ENCODE assay signal across 19 cellular contexts in the genomic region with DNA sequence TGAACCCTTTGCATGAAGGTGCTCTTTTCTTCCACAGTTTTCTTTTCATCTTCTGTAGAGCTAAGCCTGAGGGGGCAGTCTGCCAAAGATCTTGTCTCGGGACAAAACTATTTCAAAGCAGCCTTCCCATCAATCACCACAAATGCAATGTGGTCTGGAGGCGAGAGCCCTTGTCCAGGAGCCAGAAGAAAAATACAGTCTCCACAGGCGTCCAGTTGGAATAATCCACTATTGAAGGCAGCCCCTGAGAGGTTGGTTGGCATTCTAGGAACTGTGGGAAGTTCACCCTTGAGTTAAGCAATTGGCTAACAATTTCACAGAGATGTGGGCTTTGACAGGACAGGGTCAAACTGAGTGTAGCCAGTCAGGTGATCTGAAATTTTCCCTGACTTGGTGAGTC.
DNase-seq lines count a peak whose midpoint lies in the region; ATAC-seq, FAIRE-seq and TF ChIP-seq lines count a peak whose summit lies in the region.
"Had no signal": no experiment of that assay in that cellular context is flagged by ENCODE, and none has a peak within 500 bp of the region (broad histone marks: within the 10 kb centered on the region; RNA-seq: fewer than 3 reads in every experiment).

No MANE protein-coding gene starts in this region.

- no peaks in the 10 kb centered on the region for H3K9me3 Mint-ChIP-seq in brain
- H3K9me3 Mint-ChIP-seq: activated naive CD8-positive, alpha-beta T cell treated with anti-CD3 and anti-CD28 coated beads, Interleukin-2, amount 50 U/mL, for 24 hours; activated T-cell treated with anti-CD3 and anti-CD28 coated beads, Interleukin-2, amount 50 U/mL, for 24 hours; CD8-positive, alpha-beta memory T cell; immature natural killer cell; naive thymus-derived CD4-positive, alpha-beta T cell had no signal

- H3K18ac ChIP-seq in mesenchymal stem cell (ENCODE audit: low read depth in 1 of 2, low read length in 2 of 2): no peak overlapping the region

- H2BK120ac ChIP-seq in mesenchymal stem cell (ENCODE audit: low read depth, low read length): no peak overlapping the region

- H2BK15ac ChIP-seq in mesenchymal stem cell (ENCODE audit: low read depth, poor library complexity, severe bottlenecking): no peak overlapping the region

- H3K4me1 ChIP-seq in left ventricle myocardium inferior (peaks cover 17% of the 10 kb centered on the region), mesenchymal stem cell (ENCODE audit: control insufficient read depth, insufficient read depth, low read depth, low read length) (no peaks in the 10 kb centered on the region), thyroid gland (peaks cover 0 to 6% of the 10 kb centered on the region in 2 donors), testis (no peaks in the 10 kb centered on the region), HepG2 (ENCODE audit: insufficient read depth, low read length) (no peaks in the 10 kb centered on the region)

- in situ Hi-C loops in HepG2 (cut with HindIII; ENCODE audit: extremely low pct_ligation_motif_present, low pct_unique_long_range_greater_than_20kb): no loop called here

- TF ChIP-seq POLR2A in thyroid gland (IDR thresholded peaks at IDR 0.05) (no peak), testis (IDR thresholded peaks at IDR 0.05) (no peak), HepG2 (IDR thresholded peaks at IDR 0.05; ENCODE audit: insufficient read depth in 1 of 2, low read depth in 2 of 2, low read length in 2 of 2) (no peak)

- BruUV-seq in HepG2 (replicated peaks; lab: Mats Ljungman, UMichigan): no TSS peak

- TF ChIP-seq CTCF in left ventricle myocardium inferior (IDR thresholded peaks at IDR 0.05; ENCODE audit: borderline replicate concordance) (no peak), brain (conservative IDR thresholded peaks at IDR 0.05) (no peak), thyroid gland (IDR thresholded peaks at IDR 0.05) (no peak), testis (IDR thresholded peaks at IDR 0.05) (no peak), HepG2 (CRISPR knock-in tag; IDR thresholded peaks at IDR 0.05) (no peak)

- no peak overlapping the region for H3K27ac ChIP-seq in left ventricle myocardium inferior (replicated peaks)
- H3K27ac ChIP-seq in mesenchymal stem cell (ENCODE audit: low read length, poor library complexity, severe bottlenecking): no peak overlapping the region
- no peak overlapping the region for H3K27ac ChIP-seq in thyroid gland
- H3K27ac ChIP-seq in testis: no peak overlapping the region
- no peak overlapping the region for H3K27ac ChIP-seq in HepG2 (ENCODE audit: extremely low read length, insufficient read depth, low read length)
- H3K27ac ChIP-seq: spleen had no signal

- TF ChIP-seq RAD21 in HepG2 (CRISPR knock-in tag; IDR thresholded peaks at IDR 0.05): no peak

- TF ChIP-seq EP300 in HepG2 (IDR thresholded peaks at IDR 0.05; ENCODE audit: low read depth in 2 of 2, low read length in 2 of 2) (no peak), HepG2 (CRISPR knock-in tag; IDR thresholded peaks at IDR 0.05; ENCODE audit: borderline replicate concordance) (no peak)

- POLR2A ChIA-PET in HepG2 (lab: Yijun Ruan, JAX): no interaction called here

- ATAC-seq in Right ventricle myocardium superior (ENCODE audit: poor library complexity): peak; percentile 20
- no peak for ATAC-seq in HG02973 (IDR thresholded peaks at IDR 0.05; ENCODE audit: unreplicated experiment)
- ATAC-seq in HepG2: no peak
- ATAC-seq: activated CD4-positive, alpha-beta T cell treated with anti-CD3 and anti-CD28 coated beads for 36 hours; activated naive CD8-positive, alpha-beta T cell treated with anti-CD3 and anti-CD28 coated beads, Interleukin-2, amount 50 U/mL, for 24 hours; naive thymus-derived CD4-positive, alpha-beta T cell had no signal

- no peak overlapping the region for H3K4ac ChIP-seq in mesenchymal stem cell (ENCODE audit: low read depth in 1 of 2, low read length in 2 of 2)

- H3K27me3 ChIP-seq in left ventricle myocardium inferior (ENCODE audit: low read depth) (no peaks in the 10 kb centered on the region), mesenchymal stem cell (ENCODE audit: control insufficient read depth in 1 of 2, insufficient read depth in 1 of 2, low read length in 2 of 2) (no peaks in the 10 kb centered on the region), thyroid gland (no peaks in the 10 kb centered on the region), testis (no peaks in the 10 kb centered on the region), HepG2 (ENCODE audit: control insufficient read depth in 1 of 2, insufficient read depth in 2 of 2, low read length in 2 of 2) (no peaks in the 10 kb centered on the region)
- H3K27me3 ChIP-seq: spleen had no signal

- no peaks in the 10 kb centered on the region for H3K27me3 Mint-ChIP-seq in brain
- H3K27me3 Mint-ChIP-seq: activated CD4-positive, alpha-beta T cell treated with anti-CD3 and anti-CD28 coated beads for 36 hours; activated naive CD8-positive, alpha-beta T cell treated with anti-CD3 and anti-CD28 coated beads, Interleukin-2, amount 50 U/mL, for 24 hours; activated T-cell treated with anti-CD3 and anti-CD28 coated beads, Interleukin-2, amount 50 U/mL, for 24 hours; naive thymus-derived CD4-positive, alpha-beta T cell had no signal

- intact Hi-C loops in Right ventricle myocardium superior (cut with DNase I): no loop called here
- intact Hi-C loops in left ventricle myocardium inferior (cut with micrococcal nuclease): no loop called here
- intact Hi-C loops in thyroid gland (cut with DNase I): no loop called here
- intact Hi-C loops in testis (cut with DNase I; ENCODE audit: low total_unique reads): no loop called here
- intact Hi-C loops in HepG2 (cut with micrococcal nuclease; ENCODE audit: unreplicated experiment): no loop called here

- H4K8ac ChIP-seq in mesenchymal stem cell (ENCODE audit: low read length): no peak overlapping the region

- no peaks in the 10 kb centered on the region for H3K9me3 ChIP-seq in left ventricle myocardium inferior (replicated peaks)
- no peaks in the 10 kb centered on the region for H3K9me3 ChIP-seq in mesenchymal stem cell (ENCODE audit: control insufficient read depth, low read length)
- H3K9me3 ChIP-seq in thyroid gland: no peaks in the 10 kb centered on the region
- H3K9me3 ChIP-seq in testis: no peaks in the 10 kb centered on the region
- no peaks in the 10 kb centered on the region for H3K9me3 ChIP-seq in HepG2 (ENCODE audit: low read length)
- H3K9me3 ChIP-seq: spleen had no signal

- no peak overlapping the region for H2BK12ac ChIP-seq in mesenchymal stem cell (ENCODE audit: low read length in 2 of 2)

- peaks cover 64% of the 10 kb centered on the region for H3K36me3 Mint-ChIP-seq in brain

- H2AFZ ChIP-seq in mesenchymal stem cell (ENCODE audit: low read depth, low read length) (no peak overlapping the region), HepG2 (ENCODE audit: low read length) (no peak overlapping the region)

- FAIRE-seq in HepG2 (lab: Jason Lieb, UNC): no peak
- FAIRE-seq: A204.1, H54 had no signal

- H2BK5ac ChIP-seq in mesenchymal stem cell (ENCODE audit: low read depth, low read length, poor library complexity, severe bottlenecking): no peak overlapping the region

- no peak overlapping the region for H4K91ac ChIP-seq in mesenchymal stem cell (ENCODE audit: low read length)

- no peaks in the 10 kb centered on the region for H3K79me1 ChIP-seq in mesenchymal stem cell (replicated peaks; ENCODE audit: low read length, poor library complexity, severe bottlenecking)

- DNase-seq in Right ventricle myocardium superior (no peak), left ventricle myocardium inferior (no peak), mesenchymal stem cell (peak; percentile 57), thyroid gland (peak; percentile 22 to 23), testis (no peak), HepG2 (ENCODE audit: low spot score) (no peak)
- DNase-seq: activated CD4-positive, alpha-beta T cell treated with anti-CD3 and anti-CD28 coated beads for 36 hours; activated naive CD8-positive, alpha-beta T cell treated with anti-CD3 and anti-CD28 coated beads, Interleukin-2, amount 50 U/mL, for 24 hours; activated T-cell treated with anti-CD3 and anti-CD28 coated beads, Interleukin-2, amount 50 U/mL, for 24 hours; CD8-positive, alpha-beta memory T cell; GF-D8; immature natural killer cell; naive thymus-derived CD4-positive, alpha-beta T cell; OCI-M1; spleen had no signal

- H3K4me1 Mint-ChIP-seq in brain: peaks cover 99% of the 10 kb centered on the region
- H3K4me1 Mint-ChIP-seq: activated CD4-positive, alpha-beta T cell treated with anti-CD3 and anti-CD28 coated beads for 36 hours; activated naive CD8-positive, alpha-beta T cell treated with anti-CD3 and anti-CD28 coated beads, Interleukin-2, amount 50 U/mL, for 24 hours; CD8-positive, alpha-beta memory T cell; naive thymus-derived CD4-positive, alpha-beta T cell had no signal

- peaks cover 5% of the 10 kb centered on the region for H3K79me2 ChIP-seq in HepG2 (ENCODE audit: insufficient read depth, low read length)

- peak overlapping the region in 3 of 5 experiments; percentile 23 to 71 (median 67) for H3K4me3 Mint-ChIP-seq in brain
- H3K4me3 Mint-ChIP-seq: activated CD4-positive, alpha-beta T cell treated with anti-CD3 and anti-CD28 coated beads for 36 hours; activated naive CD8-positive, alpha-beta T cell treated with anti-CD3 and anti-CD28 coated beads, Interleukin-2, amount 50 U/mL, for 24 hours; activated T-cell treated with anti-CD3 and anti-CD28 coated beads, Interleukin-2, amount 50 U/mL, for 24 hours; CD8-positive, alpha-beta memory T cell; immature natural killer cell; naive thymus-derived CD4-positive, alpha-beta T cell had no signal

- peaks cover 4% of the 10 kb centered on the region for H3K36me3 ChIP-seq in left ventricle myocardium inferior
- no peaks in the 10 kb centered on the region for H3K36me3 ChIP-seq in mesenchymal stem cell (ENCODE audit: control insufficient read depth in 1 of 2, insufficient read depth in 2 of 2, low read depth in 1 of 2, low read length in 2 of 2)
- H3K36me3 ChIP-seq in thyroid gland: no peaks in the 10 kb centered on the region
- H3K36me3 ChIP-seq in testis (ENCODE audit: low read depth, missing control alignments): no peaks in the 10 kb centered on the region
- H3K36me3 ChIP-seq in HepG2 (replicated peaks in 1 of 2; ENCODE audit: control insufficient read depth in 1 of 2, insufficient read depth in 2 of 2, low read length in 2 of 2): peaks cover 0 to 5% of the 10 kb centered on the region in 2 experiments; a peak in 2 of 5 replicates

- H3K27ac Mint-ChIP-seq in brain: peak overlapping the region; percentile 42 to 97 (median 87)
- H3K27ac Mint-ChIP-seq: activated CD4-positive, alpha-beta T cell treated with anti-CD3 and anti-CD28 coated beads for 36 hours; activated naive CD8-positive, alpha-beta T cell treated with anti-CD3 and anti-CD28 coated beads, Interleukin-2, amount 50 U/mL, for 24 hours; activated T-cell treated with anti-CD3 and anti-CD28 coated beads, Interleukin-2, amount 50 U/mL, for 24 hours; CD8-positive, alpha-beta memory T cell; immature natural killer cell; naive thymus-derived CD4-positive, alpha-beta T cell had no signal

- no peak overlapping the region for H3K4me2 ChIP-seq in mesenchymal stem cell (ENCODE audit: low read length, poor library complexity, severe bottlenecking)
- H3K4me2 ChIP-seq in HepG2 (ENCODE audit: low read depth, low read length): no peak overlapping the region

- CTCF ChIA-PET in HepG2 (lab: Yijun Ruan, JAX; ENCODE audit: low intra/inter-chr PET ratio, low total read pairs): no interaction called here

- H3K9ac ChIP-seq in mesenchymal stem cell (ENCODE audit: low read length) (no peak overlapping the region), HepG2 (ENCODE audit: insufficient read depth, low read depth, low read length) (no peak overlapping the region)

- no peak overlapping the region for H2AK5ac ChIP-seq in mesenchymal stem cell (ENCODE audit: low read length, severe bottlenecking)

- H3K4me3 ChIP-seq in left ventricle myocardium inferior: no peak overlapping the region
- H3K4me3 ChIP-seq in mesenchymal stem cell (ENCODE audit: insufficient read depth in 1 of 2, low read depth in 1 of 2, low read length in 2 of 2): no peak overlapping the region
- no peak overlapping the region for H3K4me3 ChIP-seq in thyroid gland (replicated peaks in 1 of 3)
- no peak overlapping the region for H3K4me3 ChIP-seq in testis
- no peak overlapping the region for H3K4me3 ChIP-seq in HepG2 (replicated peaks in 1 of 3; ENCODE audit: insufficient read depth in 1 of 3, low read depth in 2 of 3, low read length in 3 of 3)
- H3K4me3 ChIP-seq: spleen had no signal

- H3K23ac ChIP-seq in mesenchymal stem cell (ENCODE audit: low read length in 2 of 2): no peak overlapping the region

- 66% methylated on average over 3 of the region's 3 CpGs for WGBS in mesenchymal stem cell
- WGBS in thyroid gland, 2 donors: 40 to 43% methylated on average over 3 of the region's 3 CpGs
- 58 to 62% methylated on average over 3 of the region's 3 CpGs for WGBS in testis, 2 donors
- WGBS in HepG2 (ENCODE audit: low lambda C conversion rate): 89% methylated on average over 3 of the region's 3 CpGs

- no peaks in the 10 kb centered on the region for H4K20me1 ChIP-seq in HepG2 (ENCODE audit: insufficient read depth, low read length)

- H3K14ac ChIP-seq in mesenchymal stem cell (ENCODE audit: low read length in 2 of 2): no peak overlapping the region

Comparison
In these comparisons a context has a peak if more than half of its experiments do, and no peak if none do; other contexts are left out.
1. DNase-seq: peak in mesenchymal stem cell (single experiment) and thyroid gland (2 of 2); none in Right ventricle myocardium superior (single experiment), left ventricle myocardium inferior (single experiment), testis (single experiment) and HepG2 (single experiment).